Comparison of ENCODE assay signal across 8 cellular contexts in the genomic region with DNA sequence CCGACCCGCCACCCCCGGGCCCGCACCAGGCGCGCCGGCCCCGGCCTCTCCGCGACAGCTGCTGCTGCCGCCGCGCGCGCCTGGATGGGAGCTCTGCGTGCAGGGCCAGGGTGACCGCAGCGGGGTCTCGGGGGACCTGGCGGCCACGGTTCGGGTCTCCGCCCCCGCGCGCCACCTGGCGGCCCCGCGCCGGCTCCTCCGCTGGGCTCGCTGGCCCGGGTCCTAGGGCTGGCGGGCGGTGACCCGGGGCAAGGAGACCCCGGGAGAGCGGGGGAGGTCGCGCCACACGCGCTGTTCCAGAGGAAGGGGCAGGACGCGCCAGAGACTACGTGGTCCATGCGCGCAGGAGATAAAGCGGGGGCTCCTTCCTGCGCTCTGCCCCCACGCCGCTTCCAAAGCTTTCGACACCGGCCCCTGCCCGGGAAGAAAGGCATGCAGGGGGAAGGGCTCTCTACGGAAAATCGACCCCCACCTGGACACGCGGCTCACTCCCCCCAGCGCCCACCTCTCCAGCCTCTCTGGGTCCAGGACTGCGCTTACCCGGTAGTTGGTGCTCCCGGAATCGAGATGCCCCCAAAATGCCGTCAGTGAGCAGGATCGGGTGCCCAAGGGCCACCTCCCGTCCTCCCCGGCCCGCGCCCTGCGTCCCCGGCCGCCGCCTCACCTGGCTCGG. TPM values are rescaled to one million over a fixed set of nuclear protein-coding genes. Genes with fewer than 3 reads are reported as not detected.
DNase-seq lines count a peak whose midpoint lies in the region; ATAC-seq and TF ChIP-seq lines count a peak whose summit lies in the region.

No MANE protein-coding gene starts in this region.

- TF ChIP-seq EP300 in esophagus muscularis mucosa (IDR thresholded peaks at IDR 0.05) = no peak

- WGBS in esophagus muscularis mucosa = 2% methylated on average over 12 of the region's 74 CpGs
- WGBS in neuronal stem cell (ENCODE audit: extremely low coverage in 2 of 2, insufficient read length in 2 of 2, insufficient replicate concordance in 1 of 2), 2 donors = no CpG with 5 or more reads among the region's 74 CpGs

- H2AK5ac ChIP-seq in neuronal stem cell (ENCODE audit: low read depth, low read length) = peak overlapping the region; percentile 10

- H3K4me2 ChIP-seq in neuronal stem cell (ENCODE audit: insufficient read depth, low read length, poor library complexity, severe bottlenecking) = peak overlapping the region; percentile 99

- H3K9ac ChIP-seq in neuronal stem cell (ENCODE audit: low read depth, low read length, poor library complexity) = peak overlapping the region; percentile 75

- TF ChIP-seq POLR2A in esophagus muscularis mucosa (IDR thresholded peaks at IDR 0.05; ENCODE audit: low read depth) = no peak

- peak overlapping the region; percentile 78 for H2AFZ ChIP-seq in neuronal stem cell (ENCODE audit: low read length)

- H4K8ac ChIP-seq in neuronal stem cell (ENCODE audit: low read depth, low read length) = no peak overlapping the region

- no peak overlapping the region for H2BK12ac ChIP-seq in neuronal stem cell (ENCODE audit: low read length)

- H3K18ac ChIP-seq in neuronal stem cell (ENCODE audit: low read length) = peak overlapping the region; percentile 95

- peak overlapping the region; percentile 35 for H2BK5ac ChIP-seq in neuronal stem cell (ENCODE audit: low read length)

- peak overlapping the region; percentile 44 for H3K14ac ChIP-seq in neuronal stem cell (ENCODE audit: low read length)

- no peaks in the 10 kb centered on the region for H3K79me1 ChIP-seq in neuronal stem cell (ENCODE audit: low read depth, low read length)

- H3K9me3 ChIP-seq in esophagus muscularis mucosa (no peaks in the 10 kb centered on the region), neuronal stem cell (replicated peaks in 1 of 2; ENCODE audit: control insufficient read depth in 2 of 2, insufficient read depth in 1 of 2, low read depth in 1 of 2, low read length in 2 of 2) (no peaks in the 10 kb centered on the region)

- H3K36me3 ChIP-seq in esophagus muscularis mucosa = no peaks in the 10 kb centered on the region
- no peaks in the 10 kb centered on the region for H3K36me3 ChIP-seq in neuronal stem cell (replicated peaks in 1 of 2; ENCODE audit: control insufficient read depth in 2 of 2, insufficient read depth in 2 of 2, low read length in 2 of 2)

- intact Hi-C loops in esophagus muscularis mucosa (cut with DNase I) = no loop called here

- H3K27ac ChIP-seq in esophagus muscularis mucosa (replicated peaks in 1 of 4) (peak overlapping the region in 1 of 4 donors; percentile 34), neuronal stem cell (replicated peaks; ENCODE audit: low read length) (no peak overlapping the region)

- peak overlapping the region; percentile 46 to 63 (median 54) for H3K4me3 ChIP-seq in esophagus muscularis mucosa
- peak overlapping the region in 1 of 2 donors; percentile 89 for H3K4me3 ChIP-seq in neuronal stem cell (ENCODE audit: low read length in 2 of 2)

- no peak overlapping the region for H2BK15ac ChIP-seq in neuronal stem cell (ENCODE audit: low read length)

- H3K23ac ChIP-seq in neuronal stem cell (ENCODE audit: low read depth, low read length, poor library complexity) = peak overlapping the region; percentile 68

- ATAC-seq in HG03045 (IDR thresholded peaks at IDR 0.05; ENCODE audit: unreplicated experiment) = no peak
- ATAC-seq in GM21723 (IDR thresholded peaks at IDR 0.05; ENCODE audit: unreplicated experiment) = no peak

- H3K4me1 ChIP-seq in esophagus muscularis mucosa (peaks cover 15 to 32% (median 30%) of the 10 kb centered on the region in 4 donors), neuronal stem cell (ENCODE audit: control insufficient read depth in 2 of 2, insufficient read depth in 1 of 2, low read depth in 1 of 2, low read length in 2 of 2) (peaks cover 0 to 19% of the 10 kb centered on the region in 2 donors)

- H4K91ac ChIP-seq in neuronal stem cell (ENCODE audit: low read depth, low read length, poor library complexity) = no peak overlapping the region

- DNase-seq in GM10266 (ENCODE audit: extremely low spot score) (peak; percentile 57), NCI-H1092 treated with DMSO at 0.1 percent for 48 hours (lab: John Stamatoyannopoulos, UW) (peak; percentile 64), esophagus muscularis mucosa (ENCODE audit: extremely low spot score) (no peak), neuronal stem cell (ENCODE audit: low spot score) (peak; percentile 63), NCI-H2196 treated with DMSO at 0.1 percent for 48 hours (lab: John Stamatoyannopoulos, UW; ENCODE audit: unreplicated experiment) (no peak), middle frontal gyrus (ENCODE audit: extremely low spot score, low spot score) (no peak)

- H3K27me3 ChIP-seq in esophagus muscularis mucosa = peaks cover 6 to 94% (median 31%) of the 10 kb centered on the region in 4 donors
- peaks cover 9 to 91% (median 35%) of the 10 kb centered on the region in 3 experiments for H3K27me3 ChIP-seq in neuronal stem cell (ENCODE audit: control insufficient read depth in 3 of 3, insufficient read depth in 3 of 3, low read depth in 1 of 3, low read length in 3 of 3)

- no peak overlapping the region for H3K4ac ChIP-seq in neuronal stem cell (ENCODE audit: low read length)

- TF ChIP-seq CTCF in GM10266 (IDR thresholded peaks at IDR 0.05; ENCODE audit: control insufficient read depth, insufficient read depth, low read depth, missing control alignments) = peak; percentile 29
- TF ChIP-seq CTCF in esophagus muscularis mucosa (IDR thresholded peaks at IDR 0.05) = peak in 1 of 3 experiments; percentile 38

- H2BK120ac ChIP-seq in neuronal stem cell (ENCODE audit: low read depth, low read length) = no peak overlapping the region

RNA-seq across cellular contexts. Expression of a gene that starts 0.5 kb away (rescaled TPM):
- total RNA-seq in esophagus muscularis mucosa = 10 to 100 TPM; 10.8 to 25.3 (median 15.6) TPM
- polyA plus RNA-seq in neuronal stem cell (2013, experiment 1 of 2) = 5.0 TPM
- polyA plus RNA-seq in neuronal stem cell (2013, experiment 2 of 2) = 5.0 TPM

Comparison
In these comparisons a context has a peak if more than half of its experiments do, and no peak if none do; other contexts are left out.
1. DNase-seq: peak in GM10266 (single experiment), NCI-H1092 treated with DMSO at 0.1 percent for 48 hours (single experiment) and neuronal stem cell (single experiment); none in esophagus muscularis mucosa (single experiment), NCI-H2196 treated with DMSO at 0.1 percent for 48 hours (single experiment) and middle frontal gyrus (single experiment).